1 cellular context compared by ENCODE assay signal in the genomic region with DNA sequence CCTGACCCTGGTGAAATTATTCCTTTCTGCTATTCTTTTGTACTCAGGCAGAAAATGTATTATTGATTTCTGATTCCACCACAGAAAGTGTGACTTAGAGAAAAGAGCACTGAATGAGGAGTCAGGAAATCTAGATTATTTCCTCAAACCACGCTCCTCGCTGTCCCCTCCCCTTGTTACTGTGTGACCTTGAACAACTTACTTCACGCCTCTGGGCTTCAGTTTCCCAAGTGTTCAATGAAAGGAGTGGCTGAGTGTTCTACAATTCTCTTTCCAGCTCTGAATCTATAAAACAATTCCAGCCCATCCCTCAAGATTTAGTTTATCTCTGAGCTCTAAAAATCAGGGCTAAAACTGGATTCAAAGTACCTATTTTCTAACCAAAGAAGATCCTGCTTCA.
TF ChIP-seq lines count a peak whose summit lies in the region.

No MANE protein-coding gene starts in this region.

TF ChIP-seq in endothelial cell of umbilical vein, 7 proteins besides CTCF, POLR2A, EP300 and RAD21 (continued from another document):
- TF ChIP-seq, protein P1, sequence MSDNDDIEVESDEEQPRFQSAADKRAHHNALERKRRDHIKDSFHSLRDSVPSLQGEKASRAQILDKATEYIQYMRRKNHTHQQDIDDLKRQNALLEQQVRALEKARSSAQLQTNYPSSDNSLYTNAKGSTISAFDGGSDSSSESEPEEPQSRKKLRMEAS (IDR thresholded peaks at IDR 0.05; ENCODE audit: insufficient read depth, insufficient read length) = no peak
- TF ChIP-seq GATA2 (IDR thresholded peaks at IDR 0.05; ENCODE audit: insufficient read depth, insufficient read length, low read depth, low read length) (no peak), EZH2 (IDR thresholded peaks at IDR 0.05; ENCODE audit: borderline replicate concordance, low read depth, low read length, severe bottlenecking) (no peak), POLR2AphosphoS5 (IDR thresholded peaks at IDR 0.05; ENCODE audit: insufficient read depth, low read depth, low read length) (no peak), FOS (IDR thresholded peaks at IDR 0.05; ENCODE audit: borderline replicate concordance, insufficient read depth, low read length) (no peak)
